In the genomic region with DNA sequence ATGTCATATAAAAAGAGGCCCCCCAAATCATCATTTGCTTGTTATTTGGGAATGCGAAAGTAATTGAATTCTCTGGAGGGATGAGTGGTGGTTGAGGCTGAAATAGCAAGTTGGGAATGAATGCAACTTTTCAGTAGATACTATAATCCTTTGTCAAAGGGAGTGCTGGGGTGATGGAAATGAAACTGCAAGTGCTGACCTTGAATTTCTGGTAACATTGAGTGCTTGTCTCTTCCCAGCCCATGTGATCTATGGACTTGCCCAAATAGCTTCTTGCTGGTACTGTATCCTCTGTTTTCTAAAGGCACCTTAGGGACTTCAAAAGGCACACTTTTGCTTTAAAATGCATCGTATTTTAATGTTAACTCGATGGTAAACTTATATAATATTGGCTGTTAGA, we compare ENCODE assay signal across 19 cellular contexts. TPM values are rescaled to one million over a fixed set of nuclear protein-coding genes. Genes with fewer than 3 reads are reported as not detected.
DNase-seq lines count a peak whose midpoint lies in the region; ATAC-seq and TF ChIP-seq lines count a peak whose summit lies in the region.
"Had no signal": no experiment of that assay in that cellular context is flagged by ENCODE, and none has a peak within 500 bp of the region (broad histone marks: within the 10 kb centered on the region; RNA-seq: fewer than 3 reads in every experiment).

No MANE protein-coding gene starts in this region.

- H3K4me3 Mint-ChIP-seq in activated CD8-positive, alpha-beta T cell treated with anti-CD3 and anti-CD28 coated beads for 36 hours: no peak overlapping the region
- no peak overlapping the region for H3K4me3 Mint-ChIP-seq in activated CD8-positive, alpha-beta T cell treated with anti-CD3 and anti-CD28 coated beads, Interleukin-2, amount 10 ng/mL, durations not matched to agents 7 days and 5 days
- no peak overlapping the region for H3K4me3 Mint-ChIP-seq in CD14-positive monocyte
- H3K4me3 Mint-ChIP-seq in endothelial cell (ENCODE audit: unreplicated experiment): no peak overlapping the region
- no peak overlapping the region for H3K4me3 Mint-ChIP-seq in progenitor cell of endocrine pancreas (ENCODE audit: low read depth)
- H3K4me3 Mint-ChIP-seq: activated T-helper 1 cell treated with anti-CD3 and anti-CD28 coated beads, Interleukin-12 subunit alpha, Interleukin-12 subunit beta, Interleukin-2, Interleukin-4 antibody, amounts not matched to agents 30 ng/mL and 10 ng/mL and 1 ng/mL, durations not matched to agents 14 hours and 24 hours and 36 hours; nephron had no signal

- H2AFZ ChIP-seq in OCI-LY1 (ENCODE audit: low read length) (no peak overlapping the region), osteoblast (ENCODE audit: low read length) (no peak overlapping the region)
- H2AFZ ChIP-seq: GM23248 had no signal

- H3K9me3 ChIP-seq in OCI-LY1 (ENCODE audit: low read length) (no peaks in the 10 kb centered on the region), osteoblast (ENCODE audit: low read depth, low read length) (no peaks in the 10 kb centered on the region)
- H3K9me3 ChIP-seq: gastroesophageal sphincter, vagina had no signal

- no peaks in the 10 kb centered on the region for H3F3A ChIP-seq in OCI-LY1 (ENCODE audit: insufficient read depth, low read length)

- POLR2A ChIA-PET in activated CD8-positive, alpha-beta T cell treated with anti-CD3 and anti-CD28 coated beads for 36 hours (lab: Charles Lee): interaction anchor here (1.8 to 6.9 kb wide), 2 partner anchors 11 to 14 kb away, joined by 5 to 54 read pairs; a partner anchor contains a TSS
- POLR2A ChIA-PET in activated CD8-positive, alpha-beta T cell treated with anti-CD3 and anti-CD28 coated beads, Interleukin-2, amount 10 ng/mL, durations not matched to agents 7 days and 5 days (lab: Charles Lee): interaction anchor here (1.0 to 1.4 kb wide), 3 partner anchors 13 to 92 kb away, joined by 3 to 8 read pairs (median 3); no protein-coding TSS in a partner anchor

- no peaks in the 10 kb centered on the region for H3K9me2 ChIP-seq in OCI-LY1 (ENCODE audit: low read depth, low read length)

- peaks cover 14% of the 10 kb centered on the region; the same call in 1 of the 2 replicates for H3K36me3 ChIP-seq in OCI-LY1 (ENCODE audit: insufficient read depth, low read length)
- H3K36me3 ChIP-seq in osteoblast (ENCODE audit: insufficient read depth, low read length): no peaks in the 10 kb centered on the region
- H3K36me3 ChIP-seq: vagina had no signal

- no peak overlapping the region; the same call in 1 of the 2 replicates for H3K9ac ChIP-seq in OCI-LY1 (ENCODE audit: low read length)
- H3K9ac ChIP-seq: GM23248 had no signal

- peak overlapping the region; percentile 37 for H3K27ac Mint-ChIP-seq in activated CD8-positive, alpha-beta T cell treated with anti-CD3 and anti-CD28 coated beads for 36 hours
- no peak overlapping the region for H3K27ac Mint-ChIP-seq in activated CD8-positive, alpha-beta T cell treated with anti-CD3 and anti-CD28 coated beads, Interleukin-2, amount 10 ng/mL, durations not matched to agents 7 days and 5 days
- H3K27ac Mint-ChIP-seq in CD14-positive monocyte: peak overlapping the region in 1 of 7 donors; percentile 65
- no peak overlapping the region for H3K27ac Mint-ChIP-seq in endothelial cell (ENCODE audit: unreplicated experiment)
- no peak overlapping the region for H3K27ac Mint-ChIP-seq in progenitor cell of endocrine pancreas
- H3K27ac Mint-ChIP-seq: activated T-helper 1 cell treated with anti-CD3 and anti-CD28 coated beads, Interleukin-12 subunit alpha, Interleukin-12 subunit beta, Interleukin-2, Interleukin-4 antibody, amounts not matched to agents 30 ng/mL and 10 ng/mL and 1 ng/mL, durations not matched to agents 14 hours and 24 hours and 36 hours; nephron had no signal

- H3K4me3 ChIP-seq in OCI-LY1 (ENCODE audit: low read depth, low read length, poor library complexity, severe bottlenecking) (no peak overlapping the region), osteoblast (ENCODE audit: insufficient read depth, low read length) (no peak overlapping the region)
- H3K4me3 ChIP-seq: coronary artery, gastroesophageal sphincter, GM23248, K562, lung, vagina had no signal

- intact Hi-C loops in activated CD8-positive, alpha-beta T cell treated with anti-CD3 and anti-CD28 coated beads for 36 hours (cut with micrococcal nuclease): no loop called here
- intact Hi-C loops in CD14-positive monocyte (cut with micrococcal nuclease): no loop called here

- no peaks in the 10 kb centered on the region for H4K20me1 ChIP-seq in OCI-LY1 (ENCODE audit: insufficient read depth, low read length)
- H4K20me1 ChIP-seq in osteoblast (ENCODE audit: insufficient read depth, low read length): no peaks in the 10 kb centered on the region

- peaks cover 12% of the 10 kb centered on the region for H3K9me3 Mint-ChIP-seq in activated CD8-positive, alpha-beta T cell treated with anti-CD3 and anti-CD28 coated beads for 36 hours
- H3K9me3 Mint-ChIP-seq in activated CD8-positive, alpha-beta T cell treated with anti-CD3 and anti-CD28 coated beads, Interleukin-2, amount 10 ng/mL, durations not matched to agents 7 days and 5 days (ENCODE audit: insufficient read depth): peaks cover 8% of the 10 kb centered on the region
- H3K9me3 Mint-ChIP-seq in CD14-positive monocyte (peaks cover 0 to 7% (median 4%) of the 10 kb centered on the region in 7 donors), endothelial cell (ENCODE audit: unreplicated experiment) (no peaks in the 10 kb centered on the region), progenitor cell of endocrine pancreas (ENCODE audit: low read depth) (peaks cover 15% of the 10 kb centered on the region)
- H3K9me3 Mint-ChIP-seq: nephron had no signal

- H3K27ac ChIP-seq in OCI-LY1 (ENCODE audit: low read depth, low read length, poor library complexity, severe bottlenecking) (peak overlapping the region; percentile 3), cingulate gyrus (ENCODE audit: low read depth, low read length) (peak overlapping the region; percentile 96), osteoblast (ENCODE audit: low read depth, low read length) (no peak overlapping the region)
- H3K27ac ChIP-seq: coronary artery, gastroesophageal sphincter, GM23248, HL-60, vagina had no signal

- H3K4me1 ChIP-seq in OCI-LY1 (ENCODE audit: insufficient read depth, low read length, severe bottlenecking) (peaks cover 24% of the 10 kb centered on the region), osteoblast (ENCODE audit: insufficient read depth, low read length) (peaks cover 3% of the 10 kb centered on the region)

- H3K36me3 Mint-ChIP-seq in activated CD8-positive, alpha-beta T cell treated with anti-CD3 and anti-CD28 coated beads for 36 hours (ENCODE audit: low read depth): peaks cover 50% of the 10 kb centered on the region
- H3K36me3 Mint-ChIP-seq in activated CD8-positive, alpha-beta T cell treated with anti-CD3 and anti-CD28 coated beads, Interleukin-2, amount 10 ng/mL, durations not matched to agents 7 days and 5 days (ENCODE audit: low read depth): peaks cover 56% of the 10 kb centered on the region
- peaks cover 18% of the 10 kb centered on the region in 2 donors for H3K36me3 Mint-ChIP-seq in CD14-positive monocyte
- peaks cover 13% of the 10 kb centered on the region for H3K36me3 Mint-ChIP-seq in endothelial cell (ENCODE audit: low read depth, unreplicated experiment)
- H3K36me3 Mint-ChIP-seq in progenitor cell of endocrine pancreas (ENCODE audit: insufficient read depth): peaks cover 16% of the 10 kb centered on the region

- no peak for DNase-seq in activated CD8-positive, alpha-beta T cell treated with anti-CD3 and anti-CD28 coated beads for 36 hours
- DNase-seq in activated CD8-positive, alpha-beta T cell treated with anti-CD3 and anti-CD28 coated beads, Interleukin-2, amount 10 ng/mL, durations not matched to agents 7 days and 5 days: no peak
- DNase-seq in osteoblast (ENCODE audit: insufficient read length, low spot score, missing footprints) (peak; percentile 57), CD14-positive monocyte (ENCODE audit: low spot score) (no peak), endothelial cell (ENCODE audit: low spot score) (no peak), progenitor cell of endocrine pancreas (ENCODE audit: low spot score, unreplicated experiment) (no peak)
- DNase-seq: GM23248; NCI-H1105; stimulated activated naive CD8-positive, alpha-beta T cell treated with anti-CD3 and anti-CD28 coated beads, Interleukin-15, amount 100 ng/mL, for 72 hours had no signal

- H3K27me3 Mint-ChIP-seq in activated CD8-positive, alpha-beta T cell treated with anti-CD3 and anti-CD28 coated beads for 36 hours: no peaks in the 10 kb centered on the region
- no peaks in the 10 kb centered on the region for H3K27me3 Mint-ChIP-seq in activated CD8-positive, alpha-beta T cell treated with anti-CD3 and anti-CD28 coated beads, Interleukin-2, amount 10 ng/mL, durations not matched to agents 7 days and 5 days (ENCODE audit: low read depth)
- H3K27me3 Mint-ChIP-seq in CD14-positive monocyte (ENCODE audit: low read depth in 3 of 3): no peaks in the 10 kb centered on the region
- H3K27me3 Mint-ChIP-seq in endothelial cell (ENCODE audit: unreplicated experiment): no peaks in the 10 kb centered on the region
- H3K27me3 Mint-ChIP-seq in progenitor cell of endocrine pancreas: no peaks in the 10 kb centered on the region
- H3K27me3 Mint-ChIP-seq: stimulated activated naive CD8-positive, alpha-beta T cell treated with anti-CD3 and anti-CD28 coated beads, Interleukin-15, amount 100 ng/mL, for 72 hours had no signal

- H3K4me2 ChIP-seq in OCI-LY1 (ENCODE audit: low read length) (no peak overlapping the region), osteoblast (ENCODE audit: insufficient read depth, low read length) (no peak overlapping the region)

- CTCF ChIA-PET in activated CD8-positive, alpha-beta T cell treated with anti-CD3 and anti-CD28 coated beads for 36 hours (lab: Charles Lee): interaction anchor here (1.1 to 2.3 kb wide), 4 partner anchors 11 to 92 kb away, joined by 3 to 9 read pairs (median 5); a partner anchor contains a TSS
- CTCF ChIA-PET in activated CD8-positive, alpha-beta T cell treated with anti-CD3 and anti-CD28 coated beads, Interleukin-2, amount 10 ng/mL, durations not matched to agents 7 days and 5 days (lab: Charles Lee): interaction anchor here (1.0 to 10.1 kb wide), 6 partner anchors 12 to 91 kb away, joined by 3 to 81 read pairs (median 9); a partner anchor contains a TSS

- H3K79me2 ChIP-seq in OCI-LY1 (ENCODE audit: insufficient read depth, low read length): peaks cover 3% of the 10 kb centered on the region; the same call in 1 of the 2 replicates
- H3K79me2 ChIP-seq in osteoblast (ENCODE audit: insufficient read depth, low read length): no peaks in the 10 kb centered on the region

- ATAC-seq in activated CD8-positive, alpha-beta T cell treated with anti-CD3 and anti-CD28 coated beads for 36 hours: no peak
- no peak for ATAC-seq in activated CD8-positive, alpha-beta T cell treated with anti-CD3 and anti-CD28 coated beads, Interleukin-2, amount 10 ng/mL, durations not matched to agents 7 days and 5 days
- ATAC-seq: gastroesophageal sphincter had no signal

- H3K27me3 ChIP-seq in OCI-LY1 (ENCODE audit: insufficient read depth, low read length) (no peaks in the 10 kb centered on the region), osteoblast (ENCODE audit: insufficient read depth, low read length) (no peaks in the 10 kb centered on the region)
- H3K27me3 ChIP-seq: gastroesophageal sphincter, vagina had no signal

- TF ChIP-seq CTCF in activated CD8-positive, alpha-beta T cell treated with anti-CD3 and anti-CD28 coated beads for 36 hours (IDR thresholded peaks at IDR 0.05): no peak
- TF ChIP-seq CTCF in OCI-LY1 (IDR thresholded peaks at IDR 0.05; ENCODE audit: low read length) (no peak), osteoblast (IDR thresholded peaks at IDR 0.05; ENCODE audit: extremely low read depth, low read depth, low read length) (no peak), CD14-positive monocyte (IDR thresholded peaks at IDR 0.05) (no peak), endothelial cell (IDR thresholded peaks at IDR 0.05; ENCODE audit: unreplicated experiment) (no peak), progenitor cell of endocrine pancreas (IDR thresholded peaks at IDR 0.05; ENCODE audit: unreplicated experiment) (no peak)

- peaks cover 60% of the 10 kb centered on the region for H3K4me1 Mint-ChIP-seq in activated CD8-positive, alpha-beta T cell treated with anti-CD3 and anti-CD28 coated beads for 36 hours (ENCODE audit: low read depth)
- peaks cover 49% of the 10 kb centered on the region for H3K4me1 Mint-ChIP-seq in activated CD8-positive, alpha-beta T cell treated with anti-CD3 and anti-CD28 coated beads, Interleukin-2, amount 10 ng/mL, durations not matched to agents 7 days and 5 days (ENCODE audit: low read depth)
- H3K4me1 Mint-ChIP-seq in CD14-positive monocyte: peaks cover 41% of the 10 kb centered on the region
- no peaks in the 10 kb centered on the region for H3K4me1 Mint-ChIP-seq in endothelial cell (ENCODE audit: unreplicated experiment)
- H3K4me1 Mint-ChIP-seq in progenitor cell of endocrine pancreas (ENCODE audit: low read depth): peaks cover 7% of the 10 kb centered on the region

RNA-seq across cellular contexts. Expression of a gene that starts 14.8 kb away (rescaled TPM):
- total RNA-seq in activated CD8-positive, alpha-beta T cell treated with anti-CD3 and anti-CD28 coated beads for 36 hours: 10 to 100 TPM; 12.9 to 13.7 TPM
- total RNA-seq in activated CD8-positive, alpha-beta T cell treated with anti-CD3 and anti-CD28 coated beads, Interleukin-2, amount 10 ng/mL, durations not matched to agents 7 days and 5 days: 10 to 100 TPM; 23.0 to 25.7 TPM
- total RNA-seq in osteoblast (3.5 and 3.6 TPM in 2 replicates), endothelial cell (ENCODE audit: unreplicated experiment) (7.5 TPM), progenitor cell of endocrine pancreas (13.9 and 15.2 TPM in 2 replicates)
- 10 to 100 TPM in 1 of 2 donors, 1 to 10 TPM in 1; 6.8 to 17.4 TPM for polyA plus RNA-seq in CD14-positive monocyte

RNA-seq across cellular contexts. Expression of a gene that starts 43.4 kb away (rescaled TPM):
- 1 to 10 TPM; 1.9 to 2.1 TPM for total RNA-seq in activated CD8-positive, alpha-beta T cell treated with anti-CD3 and anti-CD28 coated beads for 36 hours
- 1 to 10 TPM; 1.4 to 2.5 TPM for total RNA-seq in activated CD8-positive, alpha-beta T cell treated with anti-CD3 and anti-CD28 coated beads, Interleukin-2, amount 10 ng/mL, durations not matched to agents 7 days and 5 days
- 31.1 and 31.2 TPM in 2 replicates for total RNA-seq in osteoblast
- polyA plus RNA-seq in CD14-positive monocyte: 1 to 10 TPM in 1 of 2 donors, under 1 TPM in 1; 0.30 to 2.3 TPM
- 29.0 TPM for total RNA-seq in endothelial cell (ENCODE audit: unreplicated experiment)
- total RNA-seq in progenitor cell of endocrine pancreas: 36.0 and 43.6 TPM in 2 replicates
